10 cellular contexts compared by ENCODE assay signal in the genomic region with DNA sequence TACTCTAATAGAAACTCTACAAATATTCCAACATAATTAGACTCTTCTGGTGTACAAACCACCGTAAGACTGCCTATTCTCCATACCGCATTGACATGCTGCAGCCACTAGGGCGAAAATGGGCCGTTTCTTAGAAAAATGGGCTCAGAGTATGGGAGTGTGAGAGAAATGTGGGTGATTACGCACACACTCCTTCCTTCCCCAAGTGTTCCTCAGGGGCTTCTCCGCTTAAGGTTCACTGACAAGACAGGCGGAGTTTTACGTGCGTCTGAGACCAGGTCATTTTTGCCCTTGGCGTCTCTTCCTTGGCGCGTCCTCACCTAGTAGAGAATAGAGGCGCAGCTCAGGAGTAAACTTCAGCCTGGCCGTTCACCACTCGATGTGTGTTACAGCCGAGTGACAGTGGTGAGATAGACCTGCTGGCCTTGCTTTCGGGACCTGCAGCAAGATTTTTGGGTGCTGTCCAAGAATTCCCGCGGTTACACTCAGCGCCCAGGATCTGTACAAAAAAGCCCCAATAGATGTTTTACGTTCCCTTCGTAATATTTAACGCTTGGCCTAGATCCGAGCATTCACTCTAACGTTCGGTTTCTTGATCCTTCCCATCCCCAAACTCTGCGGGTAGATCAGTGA. TPM values are rescaled to one million over a fixed set of nuclear protein-coding genes. Genes with fewer than 3 reads are reported as not detected.
DNase-seq lines count a peak whose midpoint lies in the region; ATAC-seq and TF ChIP-seq lines count a peak whose summit lies in the region.
"Had no signal": no experiment of that assay in that cellular context is flagged by ENCODE, and none has a peak within 500 bp of the region (broad histone marks: within the 10 kb centered on the region; RNA-seq: fewer than 3 reads in every experiment).

No MANE protein-coding gene starts in this region.

- H2AFZ ChIP-seq in GM23338, result peak overlapping the region; percentile 77

- H3K27ac Mint-ChIP-seq in GM23338, result no peak overlapping the region
- H3K27ac Mint-ChIP-seq in osteocyte (ENCODE audit: unreplicated experiment), result peak overlapping the region; percentile 43
- H3K27ac Mint-ChIP-seq: activated naive CD4-positive, alpha-beta T cell treated with anti-CD3 and anti-CD28 coated beads, Interleukin-2, amount 50 U/mL, for 24 hours had no signal

- TF ChIP-seq CTCF in GM23338 (conservative IDR thresholded peaks at IDR 0.05; ENCODE audit: low read depth in 2 of 2) (peak; percentile 46 to 68), RWPE1 (conservative IDR thresholded peaks at IDR 0.05; ENCODE audit: low read depth) (no peak), fibroblast of villous mesenchyme (IDR thresholded peaks at IDR 0.05; ENCODE audit: insufficient read depth, low read depth, low read length) (peak; percentile 25), osteocyte (IDR thresholded peaks at IDR 0.05) (peak; percentile 58)

- H3K27me3 Mint-ChIP-seq in GM23338 (ENCODE audit: insufficient read depth, low read depth, poor library complexity), result peaks cover 53% of the 10 kb centered on the region
- H3K27me3 Mint-ChIP-seq in osteocyte (ENCODE audit: unreplicated experiment), result peaks cover 8% of the 10 kb centered on the region

- no peaks in the 10 kb centered on the region for H3K79me2 ChIP-seq in GM23338 (replicated peaks; ENCODE audit: insufficient read depth)

- H3K36me3 ChIP-seq in GM23338 (ENCODE audit: insufficient read depth), result no peaks in the 10 kb centered on the region

- H3K27me3 ChIP-seq in GM23338 (ENCODE audit: insufficient read depth), result peaks cover 69% of the 10 kb centered on the region

- CTCF ChIA-PET in RWPE1 (lab: Yijun Ruan, JAX), result interaction anchor here (0.5 to 1.4 kb wide), 9 partner anchors 20 to 1451 kb away, joined by 3 to 7 read pairs (median 4); no protein-coding TSS in a partner anchor

- peaks cover 13% of the 10 kb centered on the region for H3K4me1 Mint-ChIP-seq in GM23338
- peaks cover 31% of the 10 kb centered on the region for H3K4me1 Mint-ChIP-seq in osteocyte (ENCODE audit: unreplicated experiment)

- H3K4me3 Mint-ChIP-seq in GM23338 (peak overlapping the region; percentile 80), osteocyte (ENCODE audit: unreplicated experiment) (peak overlapping the region; percentile 92)
- H3K4me3 Mint-ChIP-seq: activated naive CD4-positive, alpha-beta T cell treated with anti-CD3 and anti-CD28 coated beads, Interleukin-2, amount 50 U/mL, for 24 hours had no signal

- peaks cover 4% of the 10 kb centered on the region; the same call in 1 of the 2 replicates for H3K4me1 ChIP-seq in GM23338 (ENCODE audit: insufficient read depth)

- H3K27ac ChIP-seq in GM23338 (ENCODE audit: low read depth) (no peak overlapping the region), RWPE1 (no peak overlapping the region)
- H3K27ac ChIP-seq: 22Rv1 had no signal

- H3K4me2 ChIP-seq in GM23338, result peak overlapping the region; percentile 94

- POLR2A ChIA-PET in RWPE1 (lab: Yijun Ruan, JAX; ENCODE audit: low non-redundant PET), result no interaction called here

- no peaks in the 10 kb centered on the region for H3K36me3 Mint-ChIP-seq in GM23338 (ENCODE audit: low read depth)
- H3K36me3 Mint-ChIP-seq in osteocyte (ENCODE audit: unreplicated experiment), result no peaks in the 10 kb centered on the region
- H3K36me3 Mint-ChIP-seq: activated naive CD4-positive, alpha-beta T cell treated with anti-CD3 and anti-CD28 coated beads, Interleukin-2, amount 50 U/mL, for 24 hours had no signal

- no peaks in the 10 kb centered on the region for H3K9me2 ChIP-seq in GM23338 (ENCODE audit: insufficient read depth)

- no peaks in the 10 kb centered on the region for H4K20me1 ChIP-seq in GM23338 (replicated peaks; ENCODE audit: insufficient read depth)

- DNase-seq in DMS 273 (lab: John Stamatoyannopoulos, UW; ENCODE audit: unreplicated experiment) (peak; percentile 58), DMS 273 treated with DMSO at 0.1 percent for 48 hours (lab: John Stamatoyannopoulos, UW) (no peak), GM23338 (ENCODE audit: low spot score) (peak; percentile 56), RWPE1 (ENCODE audit: low spot score) (peak; percentile 34), fibroblast of villous mesenchyme (ENCODE audit: low read depth) (no peak), osteocyte (ENCODE audit: extremely low spot score, unreplicated experiment) (no peak), GM19240 (ENCODE audit: insufficient read length, low spot score) (no peak)
- DNase-seq in activated CD4-positive, CD25-positive, alpha-beta regulatory T cell (lab: John Stamatoyannopoulos, UW), result no peak

- H3F3A ChIP-seq in GM23338 (replicated peaks; ENCODE audit: low read depth), result no peaks in the 10 kb centered on the region

- ATAC-seq in GM23338, result peak; percentile 8

- H3K4me3 ChIP-seq in GM23338 (peak overlapping the region; percentile 75), fibroblast of villous mesenchyme (ENCODE audit: low read depth, low read length) (no peak overlapping the region)

- H3K9me3 Mint-ChIP-seq in GM23338 (peaks cover 4% of the 10 kb centered on the region; the same call in 2 of the 3 replicates), osteocyte (ENCODE audit: unreplicated experiment) (peaks cover 11% of the 10 kb centered on the region)

TF ChIP-seq in GM23338, 12 proteins besides CTCF, POLR2A, EP300 and RAD21 (continues in another document):
- TF ChIP-seq, protein P1, sequence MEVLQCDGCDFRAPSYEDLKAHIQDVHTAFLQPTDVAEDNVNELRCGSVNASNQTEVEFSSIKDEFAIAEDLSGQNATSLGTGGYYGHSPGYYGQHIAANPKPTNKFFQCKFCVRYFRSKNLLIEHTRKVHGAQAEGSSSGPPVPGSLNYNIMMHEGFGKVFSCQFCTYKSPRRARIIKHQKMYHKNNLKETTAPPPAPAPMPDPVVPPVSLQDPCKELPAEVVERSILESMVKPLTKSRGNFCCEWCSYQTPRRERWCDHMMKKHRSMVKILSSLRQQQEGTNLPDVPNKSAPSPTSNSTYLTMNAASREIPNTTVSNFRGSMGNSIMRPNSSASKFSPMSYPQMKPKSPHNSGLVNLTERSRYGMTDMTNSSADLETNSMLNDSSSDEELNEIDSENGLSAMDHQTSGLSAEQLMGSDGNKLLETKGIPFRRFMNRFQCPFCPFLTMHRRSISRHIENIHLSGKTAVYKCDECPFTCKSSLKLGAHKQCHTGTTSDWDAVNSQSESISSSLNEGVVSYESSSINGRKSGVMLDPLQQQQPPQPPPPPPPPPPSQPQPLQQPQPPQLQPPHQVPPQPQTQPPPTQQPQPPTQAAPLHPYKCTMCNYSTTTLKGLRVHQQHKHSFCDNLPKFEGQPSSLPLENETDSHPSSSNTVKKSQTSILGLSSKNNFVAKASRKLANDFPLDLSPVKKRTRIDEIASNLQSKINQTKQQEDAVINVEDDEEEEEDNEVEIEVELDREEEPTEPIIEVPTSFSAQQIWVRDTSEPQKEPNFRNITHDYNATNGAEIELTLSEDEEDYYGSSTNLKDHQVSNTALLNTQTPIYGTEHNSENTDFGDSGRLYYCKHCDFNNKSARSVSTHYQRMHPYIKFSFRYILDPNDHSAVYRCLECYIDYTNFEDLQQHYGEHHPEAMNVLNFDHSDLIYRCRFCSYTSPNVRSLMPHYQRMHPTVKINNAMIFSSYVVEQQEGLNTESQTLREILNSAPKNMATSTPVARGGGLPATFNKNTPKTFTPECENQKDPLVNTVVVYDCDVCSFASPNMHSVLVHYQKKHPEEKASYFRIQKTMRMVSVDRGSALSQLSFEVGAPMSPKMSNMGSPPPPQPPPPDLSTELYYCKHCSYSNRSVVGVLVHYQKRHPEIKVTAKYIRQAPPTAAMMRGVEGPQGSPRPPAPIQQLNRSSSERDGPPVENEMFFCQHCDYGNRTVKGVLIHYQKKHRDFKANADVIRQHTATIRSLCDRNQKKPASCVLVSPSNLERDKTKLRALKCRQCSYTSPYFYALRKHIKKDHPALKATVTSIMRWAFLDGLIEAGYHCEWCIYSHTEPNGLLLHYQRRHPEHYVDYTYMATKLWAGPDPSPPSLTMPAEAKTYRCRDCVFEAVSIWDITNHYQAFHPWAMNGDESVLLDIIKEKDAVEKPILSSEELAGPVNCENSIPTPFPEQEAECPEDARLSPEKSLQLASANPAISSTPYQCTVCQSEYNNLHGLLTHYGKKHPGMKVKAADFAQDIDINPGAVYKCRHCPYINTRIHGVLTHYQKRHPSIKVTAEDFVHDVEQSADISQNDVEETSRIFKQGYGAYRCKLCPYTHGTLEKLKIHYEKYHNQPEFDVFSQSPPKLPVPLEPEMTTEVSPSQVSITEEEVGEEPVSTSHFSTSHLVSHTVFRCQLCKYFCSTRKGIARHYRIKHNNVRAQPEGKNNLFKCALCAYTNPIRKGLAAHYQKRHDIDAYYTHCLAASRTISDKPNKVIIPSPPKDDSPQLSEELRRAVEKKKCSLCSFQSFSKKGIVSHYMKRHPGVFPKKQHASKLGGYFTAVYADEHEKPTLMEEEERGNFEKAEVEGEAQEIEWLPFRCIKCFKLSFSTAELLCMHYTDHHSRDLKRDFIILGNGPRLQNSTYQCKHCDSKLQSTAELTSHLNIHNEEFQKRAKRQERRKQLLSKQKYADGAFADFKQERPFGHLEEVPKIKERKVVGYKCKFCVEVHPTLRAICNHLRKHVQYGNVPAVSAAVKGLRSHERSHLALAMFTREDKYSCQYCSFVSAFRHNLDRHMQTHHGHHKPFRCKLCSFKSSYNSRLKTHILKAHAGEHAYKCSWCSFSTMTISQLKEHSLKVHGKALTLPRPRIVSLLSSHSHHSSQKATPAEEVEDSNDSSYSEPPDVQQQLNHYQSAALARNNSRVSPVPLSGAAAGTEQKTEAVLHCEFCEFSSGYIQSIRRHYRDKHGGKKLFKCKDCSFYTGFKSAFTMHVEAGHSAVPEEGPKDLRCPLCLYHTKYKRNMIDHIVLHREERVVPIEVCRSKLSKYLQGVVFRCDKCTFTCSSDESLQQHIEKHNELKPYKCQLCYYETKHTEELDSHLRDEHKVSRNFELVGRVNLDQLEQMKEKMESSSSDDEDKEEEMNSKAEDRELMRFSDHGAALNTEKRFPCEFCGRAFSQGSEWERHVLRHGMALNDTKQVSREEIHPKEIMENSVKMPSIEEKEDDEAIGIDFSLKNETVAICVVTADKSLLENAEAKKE (CRISPR knock-in tag; IDR thresholded peaks at IDR 0.05), result no peak
- TF ChIP-seq EZH2 (IDR thresholded peaks at IDR 0.05; ENCODE audit: low read depth, unreplicated experiment) (peak; percentile 44), POLR2AphosphoS5 (IDR thresholded peaks at IDR 0.05; ENCODE audit: low read depth) (no peak), STAT1 (IDR thresholded peaks at IDR 0.05; ENCODE audit: unreplicated experiment) (no peak), EZH2phosphoT487 (IDR thresholded peaks at IDR 0.05; ENCODE audit: unreplicated experiment) (no peak), JUNB (IDR thresholded peaks at IDR 0.05; ENCODE audit: unreplicated experiment) (no peak)

RNA-seq across cellular contexts. Expression of gene NTRK2, which starts 1.8 kb away (rescaled TPM):
- total RNA-seq in GM23338 (2014; rRNA removed; shearing (Covaris generic)), result 0.03 TPM in 1 of 2 replicates, not detected in the other
- polyA plus RNA-seq in GM23338 (2016; fragmentation: Nextera tagmentation; extraction: Ambion mirVana), result not detected in 2 replicates
- total RNA-seq in fibroblast of villous mesenchyme (not detected in 2 replicates), osteocyte (29.4 and 30.9 TPM in 2 replicates)

Comparison
In these comparisons a context has a peak if more than half of its experiments do, and no peak if none do; other contexts are left out.
1. DNase-seq: peak in DMS 273 (single experiment), GM23338 (single experiment) and RWPE1 (single experiment); none in DMS 273 treated with DMSO at 0.1 percent for 48 hours (single experiment), fibroblast of villous mesenchyme (single experiment), osteocyte (single experiment), activated CD4-positive, CD25-positive, alpha-beta regulatory T cell (0 of 4) and GM19240 (single experiment).
2. RNA of gene NTRK2, which starts 1.8 kb away (total RNA-seq): 29.4 to 30.9 TPM in osteocyte; 0.03 TPM in GM23338 and not detected in fibroblast of villous mesenchyme; every median in the first group is over 10 times any median in the second.